ENCODE assay signal across 21 cellular contexts in genomic region chr6:33001685-33002084, GRCh38. TPM values are rescaled to one million over a fixed set of nuclear protein-coding genes. Genes with fewer than 3 reads are reported as not detected.
"Had no signal": no experiment of that assay in that cellular context is flagged by ENCODE, and none has a peak within 500 bp of the region (broad histone marks: within the 10 kb centered on the region; RNA-seq: fewer than 3 reads in every experiment).

No MANE protein-coding gene starts in this region.

- H3K36me3 ChIP-seq: MG63, SJSA1 had no signal

- H3K4me3 ChIP-seq: MG63, SJSA1, SK-N-MC had no signal

- H3K4me1 ChIP-seq: SJSA1 had no signal

- H3K27ac ChIP-seq: SJSA1, SK-N-MC had no signal

- H3K9me3 ChIP-seq: MG63, SJSA1 had no signal

- DNase-seq: Karpas-422, KG1, MG63, NCI-H1092, NCI-H1105 treated with DMSO at 0.1 percent for 48 hours, NCI-H1417 treated with DMSO at 0.1 percent for 48 hours, NCI-H146, NCI-H1694 treated with DMSO at 0.1 percent for 48 hours, NCI-H1930, NCI-H2081, NCI-H2107, NCI-H2227 treated with DMSO at 0.1 percent for 48 hours, NCI-H524 treated with DMSO at 0.1 percent for 48 hours, NCI-H69, NCI-H774, Right ventricle myocardium superior, RPMI8226, SIG-M5 had no signal

RNA-seq across cellular contexts. Expression of gene HLA-DOA, which starts 7.7 kb away (rescaled TPM):
- total RNA-seq: NCI-H460, SJSA1 had no signal
